ENCODE assay signal across 8 cellular contexts in the genomic region with DNA sequence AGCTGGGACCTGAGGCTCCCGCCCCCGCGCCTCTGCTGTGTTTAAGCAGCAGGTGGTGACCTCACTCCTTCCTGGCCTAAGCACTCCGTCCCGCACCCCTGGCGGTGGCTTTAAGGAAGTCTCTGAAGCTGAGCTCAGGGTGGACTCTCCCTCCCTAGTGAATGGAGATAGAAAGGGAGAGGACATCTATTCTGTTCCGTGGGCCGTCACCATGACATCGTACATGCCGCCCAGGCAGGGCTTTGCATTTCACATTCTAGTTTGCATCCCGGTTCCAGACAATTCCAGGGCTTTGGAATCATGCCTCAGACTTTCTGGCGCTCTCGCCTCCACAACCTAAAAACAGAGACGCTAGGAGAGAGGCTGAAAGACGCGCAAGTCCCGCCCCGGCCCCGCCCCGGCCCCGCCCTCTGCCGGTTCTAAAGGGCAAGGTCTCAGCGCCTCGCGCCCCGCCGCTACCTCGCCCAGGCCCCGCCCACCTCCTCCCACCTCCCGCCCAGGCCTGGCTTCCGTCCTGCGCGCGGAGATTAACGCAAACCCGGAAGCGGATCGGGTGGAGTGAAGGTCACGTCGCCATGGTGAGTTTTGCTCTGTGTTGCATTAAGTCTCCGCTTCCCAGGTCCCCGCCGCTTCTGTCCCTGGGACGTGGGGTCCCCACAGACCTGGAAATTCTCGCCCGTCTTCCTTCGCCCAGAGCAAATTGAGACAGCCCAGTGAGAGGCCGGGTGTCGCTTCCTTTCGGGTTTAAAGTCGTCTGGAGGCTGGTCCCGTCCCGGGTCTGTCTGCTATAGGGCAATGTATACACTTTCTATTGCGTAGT. TPM values are rescaled to one million over a fixed set of nuclear protein-coding genes. Genes with fewer than 3 reads are reported as not detected.
DNase-seq lines count a peak whose midpoint lies in the region; ATAC-seq and TF ChIP-seq lines count a peak whose summit lies in the region.

A gene (plus strand): TSS at position 535 of the 820 bp plus-strand sequence. CDS start 15,617 bp downstream, outside the sequence.

- peak; percentile 80 for DNase-seq in NCI-H1048 (lab: John Stamatoyannopoulos, UW)
- peak; percentile 97 for DNase-seq in activated naive CD8-positive, alpha-beta T cell treated with anti-CD3 and anti-CD28 coated beads, Interleukin-2, amount 50 U/mL, for 16 hours (ENCODE audit: low read depth, low spot score)
- DNase-seq in Right ventricle myocardium superior, result peak; percentile 99
- DNase-seq in tibial artery, result peak; percentile 95 to 98

- H3K4me1 ChIP-seq in parathyroid adenoma (no peaks in the 10 kb centered on the region), tibial artery (peaks cover 0 to 20% (median 7%) of the 10 kb centered on the region in 4 donors)

- H3K27me3 ChIP-seq in SU-DHL-6 (ENCODE audit: low read length) (no peaks in the 10 kb centered on the region), parathyroid adenoma (ENCODE audit: control insufficient read depth, insufficient read depth, low read length) (no peaks in the 10 kb centered on the region), tibial artery (no peaks in the 10 kb centered on the region)

- no peaks in the 10 kb centered on the region for H3K36me3 ChIP-seq in SU-DHL-6 (ENCODE audit: low read length)
- no peaks in the 10 kb centered on the region for H3K36me3 ChIP-seq in parathyroid adenoma (ENCODE audit: control insufficient read depth, insufficient read depth, low read length)
- no peaks in the 10 kb centered on the region for H3K36me3 ChIP-seq in tibial artery

- no peaks in the 10 kb centered on the region for H4K20me1 ChIP-seq in SU-DHL-6 (ENCODE audit: low read depth, low read length)

- H3K9me2 ChIP-seq in SU-DHL-6 (replicated peaks; ENCODE audit: insufficient read depth, low read length), result no peaks in the 10 kb centered on the region

- TF ChIP-seq CTCF in SU-DHL-6 (IDR thresholded peaks at IDR 0.05; ENCODE audit: insufficient read depth, low read length, poor library complexity, severe bottlenecking), result peak; percentile 15
- TF ChIP-seq CTCF in parathyroid adenoma (IDR thresholded peaks at IDR 0.05), result peak; percentile 35
- TF ChIP-seq CTCF in tibial artery (IDR thresholded peaks at IDR 0.05), result peak; percentile 58 to 74

- intact Hi-C loops in Right ventricle myocardium superior (cut with DNase I), result no loop called here
- intact Hi-C loops in tibial artery (cut with DNase I; ENCODE audit: low total_unique reads), result no loop called here

- H3K9me3 ChIP-seq in SU-DHL-6 (ENCODE audit: insufficient read depth, low read length) (0 out of 2 replicates have a peak, but pooled peaks cover 5% of the 10 kb centered on the region), parathyroid adenoma (ENCODE audit: control insufficient read depth, low read length) (no peaks in the 10 kb centered on the region), tibial artery (no peaks in the 10 kb centered on the region)

- H3K4me2 ChIP-seq in SU-DHL-6 (ENCODE audit: low read depth, low read length, poor library complexity, severe bottlenecking) (peak within 1 kb of the TSS; percentile 85), parathyroid adenoma (ENCODE audit: low read length) (peak within 1 kb of the TSS; percentile 95)

- H2AFZ ChIP-seq in SU-DHL-6 (ENCODE audit: low read depth, low read length, severe bottlenecking), result peak within 1 kb of the TSS; percentile 99
- H2AFZ ChIP-seq in parathyroid adenoma, result peak within 1 kb of the TSS; percentile 85

- peak within 1 kb of the TSS; percentile 42 for H3K27ac ChIP-seq in SU-DHL-6 (ENCODE audit: low read depth, low read length)
- peak within 1 kb of the TSS; percentile 84 for H3K27ac ChIP-seq in parathyroid adenoma
- H3K27ac ChIP-seq in tibial artery, result peak within 1 kb of the TSS; percentile 85 to 92

- peak; percentile 55 for TF ChIP-seq POLR2A in GM10847 (IDR thresholded peaks at IDR 0.05; ENCODE audit: extremely low read depth, insufficient read length)

- H3K9ac ChIP-seq in SU-DHL-6 (ENCODE audit: low read length) (peak within 1 kb of the TSS; percentile 91), parathyroid adenoma (peak within 1 kb of the TSS; percentile 42)

- H3K79me2 ChIP-seq in SU-DHL-6 (ENCODE audit: insufficient read depth, low read length) (peaks cover 29% of the 10 kb centered on the region), parathyroid adenoma (peaks cover 14% of the 10 kb centered on the region)

- peak; percentile 85 for ATAC-seq in HG02588 (IDR thresholded peaks at IDR 0.05; ENCODE audit: unreplicated experiment)
- ATAC-seq in Right ventricle myocardium superior (ENCODE audit: poor library complexity), result peak; percentile 98

- no peaks in the 10 kb centered on the region for H3F3A ChIP-seq in SU-DHL-6 (ENCODE audit: insufficient read depth)

- H3K4me3 ChIP-seq in SU-DHL-6 (ENCODE audit: insufficient read depth, low read length, poor library complexity, severe bottlenecking), result peak within 1 kb of the TSS; percentile 79
- H3K4me3 ChIP-seq in parathyroid adenoma (ENCODE audit: low read depth, low read length), result peak within 1 kb of the TSS; percentile 78
- H3K4me3 ChIP-seq in tibial artery, result peak within 1 kb of the TSS; percentile 67 to 70

RNA-seq across cellular contexts. Expression of the gene that starts here (rescaled TPM):
- total RNA-seq in Right ventricle myocardium superior, result 32.6 TPM

Comparison
In these comparisons a context has a peak if more than half of its experiments do, and no peak if none do; other contexts are left out.
1. Peak in every context shown above with its lines: DNase-seq, ATAC-seq, H3K4me3 ChIP-seq and H3K27ac ChIP-seq.
2. CTCF ChIP-seq: peak in every context shown above with its lines; median percentile 66 in tibial artery; 35 in parathyroid adenoma; 15 in SU-DHL-6.